ENCODE assay signal across 30 cellular contexts in the genomic region with DNA sequence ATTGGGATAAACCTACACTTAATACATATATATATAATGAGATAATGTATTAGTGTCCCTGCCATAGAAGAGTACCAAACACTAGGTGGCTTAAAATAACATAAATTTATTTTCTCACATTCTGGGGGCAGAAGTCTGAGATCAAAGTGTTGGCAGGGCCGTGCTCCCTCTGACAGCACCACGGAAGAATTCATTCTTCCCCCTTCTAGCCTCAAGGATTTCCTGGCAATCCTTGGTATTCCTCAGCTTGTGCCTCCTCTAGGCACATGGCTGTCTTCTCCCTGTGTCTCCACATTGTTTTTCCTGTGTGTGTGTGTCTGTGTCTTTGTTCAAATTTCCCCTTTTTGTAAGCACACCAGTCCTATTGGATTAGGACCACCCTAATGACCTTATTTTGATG.
"Had no signal": no experiment of that assay in that cellular context is flagged by ENCODE, and none has a peak within 500 bp of the region (broad histone marks: within the 10 kb centered on the region; RNA-seq: fewer than 3 reads in every experiment).

No MANE protein-coding gene starts in this region.

- H3K4me1 Mint-ChIP-seq: endodermal cell; stimulated activated effector memory CD8-positive, alpha-beta T cell treated with anti-CD3 and anti-CD28 coated beads, Interleukin-12 subunit alpha, Interleukin-12 subunit beta, amount 100 ng/mL, for 72 hours had no signal

- H3K36me3 ChIP-seq: colonic mucosa, esophagus muscularis mucosa, heart right ventricle, left lung, ovary, stomach, tibial artery, uterus had no signal

- H3K4me3 Mint-ChIP-seq: dendritic cell treated with granulocyte-macrophage colony-stimulating factor and Interleukin-4, amounts not matched to agents 40 ng/mL and 50 ng/mL, for 4 days; endodermal cell; natural killer cell; stimulated activated effector memory CD8-positive, alpha-beta T cell treated with anti-CD3 and anti-CD28 coated beads, Interleukin-12 subunit alpha, Interleukin-12 subunit beta, amount 100 ng/mL, for 72 hours; type B pancreatic cell had no signal

- DNase-seq: colonic mucosa; effector CD8-positive, alpha-beta T cell; endodermal cell; foreskin keratinocyte; glutamatergic neuron; heart right ventricle; hippocampal formation; left cardiac atrium; left lung; mesenchymal stem cell; natural killer cell; occipital lobe; ovary; posterior cingulate gyrus; psoas muscle; right cardiac atrium; small intestine; stimulated activated CD4-positive, alpha-beta T cell treated with anti-CD3 and anti-CD28 coated beads, Interleukin-12 subunit alpha, Interleukin-12 subunit beta, amount 100 ng/mL, for 4 hours; stimulated activated CD4-positive, alpha-beta T cell treated with anti-CD3 and anti-CD28 coated beads, Interleukin-1b, Interleukin-23, amount 100 ng/mL, for 48 hours; stimulated activated CD4-positive, alpha-beta T cell treated with anti-CD3 and anti-CD28 coated beads, Interleukin-4, amount 100 ng/mL, for 1 hour; stimulated activated naive CD4-positive, alpha-beta T cell treated with Interleukin-2 at 50 U/mL for 16 hours; stomach; tibial artery; uterus had no signal

- H3K9me3 ChIP-seq: colonic mucosa, esophagus muscularis mucosa, heart right ventricle, left lung, ovary, psoas muscle, stomach, tibial artery, uterus had no signal

- FAIRE-seq: endothelial cell of umbilical vein, islet of Langerhans, small intestine had no signal

- H3K4me1 ChIP-seq: colonic mucosa, esophagus muscularis mucosa, foreskin keratinocyte, heart right ventricle, left lung, psoas muscle, stomach, tibial artery, uterus had no signal

- H3K4me3 ChIP-seq: colonic mucosa, esophagus muscularis mucosa, heart right ventricle, left lung, ovary, psoas muscle, stomach, tibial artery, uterus had no signal

- H3K9me3 Mint-ChIP-seq: dendritic cell treated with granulocyte-macrophage colony-stimulating factor and Interleukin-4, amounts not matched to agents 40 ng/mL and 50 ng/mL, for 4 days; endodermal cell; natural killer cell; stimulated activated effector memory CD8-positive, alpha-beta T cell treated with anti-CD3 and anti-CD28 coated beads, Interleukin-12 subunit alpha, Interleukin-12 subunit beta, amount 100 ng/mL, for 72 hours; type B pancreatic cell had no signal

- H3K36me3 Mint-ChIP-seq: natural killer cell; stimulated activated effector memory CD8-positive, alpha-beta T cell treated with anti-CD3 and anti-CD28 coated beads, Interleukin-12 subunit alpha, Interleukin-12 subunit beta, amount 100 ng/mL, for 72 hours; type B pancreatic cell had no signal

- H3K27ac Mint-ChIP-seq: dendritic cell treated with granulocyte-macrophage colony-stimulating factor and Interleukin-4, amounts not matched to agents 40 ng/mL and 50 ng/mL, for 4 days; endodermal cell; natural killer cell; stimulated activated effector memory CD8-positive, alpha-beta T cell treated with anti-CD3 and anti-CD28 coated beads, Interleukin-12 subunit alpha, Interleukin-12 subunit beta, amount 100 ng/mL, for 72 hours; type B pancreatic cell had no signal

- H3K27me3 Mint-ChIP-seq: dendritic cell treated with granulocyte-macrophage colony-stimulating factor and Interleukin-4, amounts not matched to agents 40 ng/mL and 50 ng/mL, for 4 days had no signal

- H3K27me3 ChIP-seq: colonic mucosa, left lung, ovary, stomach, tibial artery, uterus had no signal

- ATAC-seq: foreskin keratinocyte; heart right ventricle; left cardiac atrium; left lung; natural killer cell; psoas muscle; right cardiac atrium; stimulated activated effector memory CD8-positive, alpha-beta T cell treated with anti-CD3 and anti-CD28 coated beads, Interleukin-12 subunit alpha, Interleukin-12 subunit beta, amount 100 ng/mL, for 72 hours had no signal

- H3K27ac ChIP-seq: colonic mucosa, esophagus muscularis mucosa, foreskin keratinocyte, heart right ventricle, left lung, ovary, psoas muscle, stomach, tibial artery, uterus had no signal
